18 cellular contexts compared by ENCODE assay signal in genomic region chr3:61646851-61647525, GRCh38.
DNase-seq lines count a peak whose midpoint lies in the region; ATAC-seq, FAIRE-seq and TF ChIP-seq lines count a peak whose summit lies in the region.
"Had no signal": no experiment of that assay in that cellular context is flagged by ENCODE, and none has a peak within 500 bp of the region (broad histone marks: within the 10 kb centered on the region; RNA-seq: fewer than 3 reads in every experiment).

No MANE protein-coding gene starts in this region.

- intact Hi-C loops in IMR-90 (cut with micrococcal nuclease): no loop called here
- intact Hi-C loops in left colon (cut with DNase I, micrococcal nuclease): loop anchor here in 1 of 2 donors (10.0 kb wide), 1 partner anchor 158 kb away; no protein-coding TSS in a partner anchor
- intact Hi-C loops in activated CD8-positive, alpha-beta T cell treated with anti-CD3 and anti-CD28 coated beads for 36 hours (cut with micrococcal nuclease): no loop called here

- peaks cover 0 to 16% (median 4%) of the 10 kb centered on the region in 6 donors for H3K9me3 Mint-ChIP-seq in immature natural killer cell
- H3K9me3 Mint-ChIP-seq in activated CD8-positive, alpha-beta T cell treated with anti-CD3 and anti-CD28 coated beads for 36 hours: no peaks in the 10 kb centered on the region

- no peak overlapping the region for H3K23ac ChIP-seq in IMR-90 (ENCODE audit: low read depth, low read length)

- H3K27ac Mint-ChIP-seq in immature natural killer cell: no peak overlapping the region
- H3K27ac Mint-ChIP-seq in activated CD8-positive, alpha-beta T cell treated with anti-CD3 and anti-CD28 coated beads for 36 hours: no peak overlapping the region
- H3K27ac Mint-ChIP-seq: CD8-positive, alpha-beta memory T cell had no signal

- H2AK5ac ChIP-seq in IMR-90 (ENCODE audit: low read depth, low read length): no peak overlapping the region

- no peaks in the 10 kb centered on the region for H3K27me3 Mint-ChIP-seq in immature natural killer cell (ENCODE audit: low read depth in 3 of 3)
- H3K27me3 Mint-ChIP-seq in activated CD8-positive, alpha-beta T cell treated with anti-CD3 and anti-CD28 coated beads for 36 hours: no peaks in the 10 kb centered on the region
- H3K27me3 Mint-ChIP-seq: CD8-positive, alpha-beta memory T cell had no signal

- in situ Hi-C loops in IMR-90 (cut with MboI; ENCODE audit: low sequenced_read_pairs): no loop called here

- no peak overlapping the region for H3K14ac ChIP-seq in IMR-90 (replicated peaks; ENCODE audit: low read depth, low read length)

- H3K9me3 ChIP-seq in IMR-90 (ENCODE audit: control insufficient read depth, insufficient read depth, low read length) (peaks cover 3% of the 10 kb centered on the region; the same call in 1 of the 2 replicates), gastroesophageal sphincter (no peaks in the 10 kb centered on the region)

- H3K4me1 ChIP-seq in IMR-90 (ENCODE audit: control insufficient read depth, insufficient read depth, low read length) (peaks cover 7% of the 10 kb centered on the region), gastroesophageal sphincter (peaks cover 0 to 19% (median 3%) of the 10 kb centered on the region in 3 donors)
- H3K4me1 ChIP-seq: BLaER1 had no signal

- POLR2A ChIA-PET in IMR-90 (lab: Charles Lee; ENCODE audit: unreplicated experiment): no interaction called here
- POLR2A ChIA-PET in activated CD8-positive, alpha-beta T cell treated with anti-CD3 and anti-CD28 coated beads for 36 hours (lab: Charles Lee): no interaction called here

- CTCF ChIA-PET in IMR-90 (lab: Yijun Ruan, JAX): interaction anchor here (0.6 kb wide), 2 partner anchors 73 to 197 kb away, joined by 3 to 11 read pairs; no protein-coding TSS in a partner anchor
- CTCF ChIA-PET in activated CD8-positive, alpha-beta T cell treated with anti-CD3 and anti-CD28 coated beads for 36 hours (lab: Charles Lee): no interaction called here

- DNase-seq in IMR-90 (peak; percentile 15), left colon (no peak), pulmonary artery endothelial cell (ENCODE audit: low read depth, low spot score) (peak; percentile 48), immature natural killer cell (no peak)
- no peak for DNase-seq in activated CD8-positive, alpha-beta T cell treated with anti-CD3 and anti-CD28 coated beads for 36 hours
- DNase-seq: 8988T; AML-193; Caco-2; CD8-positive, alpha-beta memory T cell; DND-41; GDM1; GOT3; H9 had no signal

- FAIRE-seq in endometrium (lab: Jason Lieb, UNC): peak; percentile 8
- FAIRE-seq: GM12892, GM19239 had no signal

- no peak overlapping the region for H2BK120ac ChIP-seq in IMR-90 (ENCODE audit: low read depth, low read length)

- no peak overlapping the region for H4K5ac ChIP-seq in IMR-90 (ENCODE audit: low read depth, low read length)

- no peak overlapping the region for H3K9ac ChIP-seq in IMR-90 (ENCODE audit: low read depth, low read length)
- H3K9ac ChIP-seq: BLaER1 had no signal

- peaks cover 2% of the 10 kb centered on the region; the same call in 1 of the 2 replicates for H3K9me1 ChIP-seq in IMR-90 (ENCODE audit: insufficient read depth, low read length)

- H3K27ac ChIP-seq in IMR-90 (ENCODE audit: insufficient read depth, low read length): no peak overlapping the region
- no peak overlapping the region for H3K27ac ChIP-seq in gastroesophageal sphincter
- H3K27ac ChIP-seq: BLaER1 had no signal

- TF ChIP-seq CTCF in IMR-90 (conservative IDR thresholded peaks at IDR 0.05; ENCODE audit: low read depth, low read length) (no peak), gastroesophageal sphincter (IDR thresholded peaks at IDR 0.05) (no peak)
- TF ChIP-seq CTCF in activated CD8-positive, alpha-beta T cell treated with anti-CD3 and anti-CD28 coated beads for 36 hours (IDR thresholded peaks at IDR 0.05): no peak

- no peaks in the 10 kb centered on the region for H3K4me1 Mint-ChIP-seq in immature natural killer cell
- no peaks in the 10 kb centered on the region for H3K4me1 Mint-ChIP-seq in activated CD8-positive, alpha-beta T cell treated with anti-CD3 and anti-CD28 coated beads for 36 hours (ENCODE audit: low read depth)
- H3K4me1 Mint-ChIP-seq: CD8-positive, alpha-beta memory T cell had no signal

- TF ChIP-seq RAD21 in IMR-90 (IDR thresholded peaks at IDR 0.05; ENCODE audit: low read length): no peak

- no peak overlapping the region for H2BK20ac ChIP-seq in IMR-90 (ENCODE audit: low read depth, low read length)

- H3K18ac ChIP-seq in IMR-90 (ENCODE audit: low read depth, low read length): no peak overlapping the region; the same call in 1 of the 2 replicates

- BruUV-seq in IMR-90 (replicated peaks; lab: Mats Ljungman, UMichigan): no TSS peak

- H3K79me1 ChIP-seq in IMR-90 (ENCODE audit: low read depth in 1 of 2, low read length in 2 of 2): peaks cover 46 to 79% of the 10 kb centered on the region in 2 experiments

- dilution Hi-C loops in IMR-90 (cut with HindIII; ENCODE audit: low sequenced_read_pairs, unreplicated experiment): no loop called here

- ATAC-seq in IMR-90 (ENCODE audit: low read depth) (peak; percentile 51), left colon (peak; percentile 78), gastroesophageal sphincter (no peak)
- ATAC-seq in activated CD8-positive, alpha-beta T cell treated with anti-CD3 and anti-CD28 coated beads for 36 hours: no peak

- H4K20me1 ChIP-seq in IMR-90 (ENCODE audit: insufficient read depth, low read length): peaks cover 23% of the 10 kb centered on the region; the same call in 1 of the 2 replicates
- H4K20me1 ChIP-seq: BLaER1 had no signal

- H3K4ac ChIP-seq in IMR-90 (ENCODE audit: low read depth, low read length): no peak overlapping the region

- H2BK5ac ChIP-seq in IMR-90 (ENCODE audit: low read depth, low read length, poor library complexity, severe bottlenecking): no peak overlapping the region

- TF ChIP-seq EP300 in gastroesophageal sphincter (IDR thresholded peaks at IDR 0.05): no peak

- H4K91ac ChIP-seq in IMR-90 (ENCODE audit: insufficient read depth, low read depth, low read length): no peak overlapping the region

- no CpG with 5 or more reads among the region's 7 CpGs for WGBS in IMR-90 (ENCODE audit: extremely low coverage in 2 of 2, insufficient read length in 1 of 2), 2 experiments
- 52 to 63% methylated on average over 5 to 7 of the region's 7 CpGs for WGBS in gastroesophageal sphincter (ENCODE audit: low coverage in 1 of 2), 2 donors

- no peaks in the 10 kb centered on the region for H3K27me3 ChIP-seq in IMR-90 (ENCODE audit: control insufficient read depth, insufficient read depth, low read length)
- no peaks in the 10 kb centered on the region for H3K27me3 ChIP-seq in gastroesophageal sphincter
- H3K27me3 ChIP-seq: BLaER1 had no signal

- no peak overlapping the region for H4K8ac ChIP-seq in IMR-90 (ENCODE audit: low read depth in 2 of 2, low read length in 2 of 2)

- no peaks in the 10 kb centered on the region for H3K36me3 Mint-ChIP-seq in immature natural killer cell
- H3K36me3 Mint-ChIP-seq in activated CD8-positive, alpha-beta T cell treated with anti-CD3 and anti-CD28 coated beads for 36 hours (ENCODE audit: low read depth): no peaks in the 10 kb centered on the region
- H3K36me3 Mint-ChIP-seq: CD8-positive, alpha-beta memory T cell had no signal

- H3K36me3 ChIP-seq in IMR-90 (ENCODE audit: control insufficient read depth, insufficient read depth, low read length): no peaks in the 10 kb centered on the region
- no peaks in the 10 kb centered on the region for H3K36me3 ChIP-seq in gastroesophageal sphincter
- H3K36me3 ChIP-seq: BLaER1 had no signal

- no peak overlapping the region for H3K4me3 Mint-ChIP-seq in immature natural killer cell
- H3K4me3 Mint-ChIP-seq in activated CD8-positive, alpha-beta T cell treated with anti-CD3 and anti-CD28 coated beads for 36 hours: no peak overlapping the region
- H3K4me3 Mint-ChIP-seq: CD8-positive, alpha-beta memory T cell; H9 had no signal

- no peak overlapping the region for H2BK15ac ChIP-seq in IMR-90 (ENCODE audit: low read depth, low read length)

- no peak overlapping the region for H2AFZ ChIP-seq in IMR-90 (replicated peaks; ENCODE audit: low read length, poor library complexity)

- no peak overlapping the region for H2AK9ac ChIP-seq in IMR-90 (replicated peaks; ENCODE audit: low read depth, low read length, poor library complexity)

- no peak overlapping the region for H3K4me2 ChIP-seq in IMR-90 (ENCODE audit: low read depth, low read length)
- H3K4me2 ChIP-seq: BLaER1 had no signal

- TF ChIP-seq POLR2A in IMR-90 (IDR thresholded peaks at IDR 0.05; ENCODE audit: low read depth, low read length) (no peak), gastroesophageal sphincter (IDR thresholded peaks at IDR 0.05) (no peak)

- H3K56ac ChIP-seq in IMR-90 (ENCODE audit: extremely low read depth, insufficient read depth, low read length): no peak overlapping the region

- H3K4me3 ChIP-seq in IMR-90 (ENCODE audit: insufficient read depth, low read depth, low read length) (no peak overlapping the region), gastroesophageal sphincter (no peak overlapping the region)
- H3K4me3 ChIP-seq: BLaER1 had no signal

TF ChIP-seq in IMR-90, 13 proteins besides CTCF, POLR2A, EP300 and RAD21:
- TF ChIP-seq MAZ (IDR thresholded peaks at IDR 0.05; ENCODE audit: borderline replicate concordance, low read depth, low read length) (no peak), ELK1 (IDR thresholded peaks at IDR 0.05; ENCODE audit: borderline replicate concordance, low read depth, low read length) (no peak), FOS (IDR thresholded peaks at IDR 0.05; ENCODE audit: low read depth, low read length) (no peak), MXI1 (IDR thresholded peaks at IDR 0.05; ENCODE audit: borderline replicate concordance, low read depth, low read length) (no peak), SMC3 (IDR thresholded peaks at IDR 0.05; ENCODE audit: low read depth, low read length) (no peak), CHD1 (IDR thresholded peaks at IDR 0.05; ENCODE audit: low read depth, low read length) (no peak), CEBPB (IDR thresholded peaks at IDR 0.05; ENCODE audit: low read depth, low read length) (no peak)

Comparison
In these comparisons a context has a peak if more than half of its experiments do, and no peak if none do; other contexts are left out.
1. ATAC-seq: peak in IMR-90 (single experiment) and left colon (single experiment); none in gastroesophageal sphincter (single experiment) and activated CD8-positive, alpha-beta T cell treated with anti-CD3 and anti-CD28 coated beads for 36 hours (single experiment).
2. DNase-seq: peak in IMR-90 (single experiment) and pulmonary artery endothelial cell (single experiment); none in left colon (0 of 2), immature natural killer cell (0 of 3) and activated CD8-positive, alpha-beta T cell treated with anti-CD3 and anti-CD28 coated beads for 36 hours (single experiment).